ENCODE assay signal across 1 cellular context in the genomic region with DNA sequence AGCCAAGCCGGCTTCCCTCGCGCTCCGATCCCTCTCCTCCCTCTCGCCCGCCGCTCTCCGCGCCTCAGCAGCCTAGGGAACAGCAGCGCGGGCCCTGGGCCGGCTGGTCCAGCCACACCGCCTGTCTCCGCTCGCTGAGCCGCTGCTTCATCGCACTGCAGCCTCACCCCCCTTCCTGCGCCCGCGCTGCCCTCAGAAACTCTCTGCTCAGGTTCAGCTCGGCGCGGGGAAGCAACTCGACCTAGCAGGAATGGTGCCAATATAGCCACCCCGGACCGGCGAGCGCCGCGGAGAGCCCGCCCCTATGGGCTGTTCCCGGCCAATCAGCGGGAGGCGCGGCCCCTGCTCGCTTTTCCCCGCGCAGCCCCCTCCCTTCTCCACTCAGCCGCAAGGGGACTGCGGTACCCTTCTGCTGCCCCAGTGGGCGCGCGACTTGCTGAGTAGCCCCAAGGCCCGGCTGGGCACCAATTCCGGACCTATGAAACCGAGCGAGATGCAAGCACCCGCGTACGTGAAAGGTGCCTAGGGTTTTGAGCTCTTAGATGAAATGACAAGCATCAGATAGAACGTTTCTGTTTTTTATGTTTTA.
TF ChIP-seq lines count a peak whose summit lies in the region.

A gene with protein sequence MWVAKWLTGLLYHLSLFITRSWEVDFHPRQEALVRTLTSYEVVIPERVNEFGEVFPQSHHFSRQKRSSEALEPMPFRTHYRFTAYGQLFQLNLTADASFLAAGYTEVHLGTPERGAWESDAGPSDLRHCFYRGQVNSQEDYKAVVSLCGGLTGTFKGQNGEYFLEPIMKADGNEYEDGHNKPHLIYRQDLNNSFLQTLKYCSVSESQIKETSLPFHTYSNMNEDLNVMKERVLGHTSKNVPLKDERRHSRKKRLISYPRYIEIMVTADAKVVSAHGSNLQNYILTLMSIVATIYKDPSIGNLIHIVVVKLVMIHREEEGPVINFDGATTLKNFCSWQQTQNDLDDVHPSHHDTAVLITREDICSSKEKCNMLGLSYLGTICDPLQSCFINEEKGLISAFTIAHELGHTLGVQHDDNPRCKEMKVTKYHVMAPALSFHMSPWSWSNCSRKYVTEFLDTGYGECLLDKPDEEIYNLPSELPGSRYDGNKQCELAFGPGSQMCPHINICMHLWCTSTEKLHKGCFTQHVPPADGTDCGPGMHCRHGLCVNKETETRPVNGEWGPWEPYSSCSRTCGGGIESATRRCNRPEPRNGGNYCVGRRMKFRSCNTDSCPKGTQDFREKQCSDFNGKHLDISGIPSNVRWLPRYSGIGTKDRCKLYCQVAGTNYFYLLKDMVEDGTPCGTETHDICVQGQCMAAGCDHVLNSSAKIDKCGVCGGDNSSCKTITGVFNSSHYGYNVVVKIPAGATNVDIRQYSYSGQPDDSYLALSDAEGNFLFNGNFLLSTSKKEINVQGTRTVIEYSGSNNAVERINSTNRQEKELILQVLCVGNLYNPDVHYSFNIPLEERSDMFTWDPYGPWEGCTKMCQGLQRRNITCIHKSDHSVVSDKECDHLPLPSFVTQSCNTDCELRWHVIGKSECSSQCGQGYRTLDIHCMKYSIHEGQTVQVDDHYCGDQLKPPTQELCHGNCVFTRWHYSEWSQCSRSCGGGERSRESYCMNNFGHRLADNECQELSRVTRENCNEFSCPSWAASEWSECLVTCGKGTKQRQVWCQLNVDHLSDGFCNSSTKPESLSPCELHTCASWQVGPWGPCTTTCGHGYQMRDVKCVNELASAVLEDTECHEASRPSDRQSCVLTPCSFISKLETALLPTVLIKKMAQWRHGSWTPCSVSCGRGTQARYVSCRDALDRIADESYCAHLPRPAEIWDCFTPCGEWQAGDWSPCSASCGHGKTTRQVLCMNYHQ (N-terminal part only) (minus strand): TSS at position 233 of the 589 bp plus-strand sequence. CDS start 282 bp downstream, outside the sequence.

TF ChIP-seq in HepG2, 621 proteins besides CTCF, POLR2A, EP300 and RAD21 (continued from another document):
- TF ChIP-seq, protein P1, sequence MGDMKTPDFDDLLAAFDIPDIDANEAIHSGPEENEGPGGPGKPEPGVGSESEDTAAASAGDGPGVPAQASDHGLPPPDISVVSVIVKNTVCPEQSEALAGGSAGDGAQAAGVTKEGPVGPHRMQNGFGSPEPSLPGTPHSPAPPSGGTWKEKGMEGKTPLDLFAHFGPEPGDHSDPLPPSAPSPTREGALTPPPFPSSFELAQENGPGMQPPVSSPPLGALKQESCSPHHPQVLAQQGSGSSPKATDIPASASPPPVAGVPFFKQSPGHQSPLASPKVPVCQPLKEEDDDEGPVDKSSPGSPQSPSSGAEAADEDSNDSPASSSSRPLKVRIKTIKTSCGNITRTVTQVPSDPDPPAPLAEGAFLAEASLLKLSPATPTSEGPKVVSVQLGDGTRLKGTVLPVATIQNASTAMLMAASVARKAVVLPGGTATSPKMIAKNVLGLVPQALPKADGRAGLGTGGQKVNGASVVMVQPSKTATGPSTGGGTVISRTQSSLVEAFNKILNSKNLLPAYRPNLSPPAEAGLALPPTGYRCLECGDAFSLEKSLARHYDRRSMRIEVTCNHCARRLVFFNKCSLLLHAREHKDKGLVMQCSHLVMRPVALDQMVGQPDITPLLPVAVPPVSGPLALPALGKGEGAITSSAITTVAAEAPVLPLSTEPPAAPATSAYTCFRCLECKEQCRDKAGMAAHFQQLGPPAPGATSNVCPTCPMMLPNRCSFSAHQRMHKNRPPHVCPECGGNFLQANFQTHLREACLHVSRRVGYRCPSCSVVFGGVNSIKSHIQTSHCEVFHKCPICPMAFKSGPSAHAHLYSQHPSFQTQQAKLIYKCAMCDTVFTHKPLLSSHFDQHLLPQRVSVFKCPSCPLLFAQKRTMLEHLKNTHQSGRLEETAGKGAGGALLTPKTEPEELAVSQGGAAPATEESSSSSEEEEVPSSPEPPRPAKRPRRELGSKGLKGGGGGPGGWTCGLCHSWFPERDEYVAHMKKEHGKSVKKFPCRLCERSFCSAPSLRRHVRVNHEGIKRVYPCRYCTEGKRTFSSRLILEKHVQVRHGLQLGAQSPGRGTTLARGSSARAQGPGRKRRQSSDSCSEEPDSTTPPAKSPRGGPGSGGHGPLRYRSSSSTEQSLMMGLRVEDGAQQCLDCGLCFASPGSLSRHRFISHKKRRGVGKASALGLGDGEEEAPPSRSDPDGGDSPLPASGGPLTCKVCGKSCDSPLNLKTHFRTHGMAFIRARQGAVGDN (CRISPR knock-in tag; IDR thresholded peaks at IDR 0.05): 0 out of 2 replicates have a peak, but pooled peaks have one; percentile 12
